In the genomic region with DNA sequence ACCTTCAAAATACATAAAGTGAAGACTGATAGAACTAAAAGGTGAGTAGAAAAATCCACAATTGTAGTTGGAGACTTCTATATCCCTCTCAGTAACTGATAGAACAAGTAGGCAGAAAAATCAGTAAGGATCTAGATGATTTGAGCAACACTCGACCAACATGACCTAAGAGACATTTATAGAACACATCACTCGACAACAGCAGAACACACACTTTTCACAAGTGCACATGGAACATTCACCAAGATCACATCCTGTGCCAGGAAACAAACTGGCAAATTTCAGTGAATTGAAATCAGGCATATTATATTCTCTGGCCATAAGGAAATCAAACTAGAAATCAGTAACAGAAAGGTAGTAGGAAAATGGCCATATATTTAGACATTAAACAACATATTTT, we compare ENCODE assay signal across 1 cellular context.
TF ChIP-seq lines count a peak whose summit lies in the region.

No MANE protein-coding gene starts in this region.

TF ChIP-seq in endothelial cell of umbilical vein, 7 proteins besides CTCF, POLR2A, EP300 and RAD21:
- TF ChIP-seq JUN (IDR thresholded peaks at IDR 0.05; ENCODE audit: borderline replicate concordance, insufficient read depth, insufficient read length, low read depth) (no peak), MYC (IDR thresholded peaks at IDR 0.05; ENCODE audit: low read depth, low read length) (no peak), GATA2 (IDR thresholded peaks at IDR 0.05; ENCODE audit: insufficient read depth, insufficient read length, low read depth, low read length) (no peak), POLR2AphosphoS5 (IDR thresholded peaks at IDR 0.05; ENCODE audit: insufficient read depth, low read depth, low read length) (no peak)
